21 cellular contexts compared by ENCODE assay signal in genomic region chr6:13769034-13769654, GRCh38.
"Had no signal": no experiment of that assay in that cellular context is flagged by ENCODE, and none has a peak within 500 bp of the region (broad histone marks: within the 10 kb centered on the region; RNA-seq: fewer than 3 reads in every experiment).

No MANE protein-coding gene starts in this region.

- H3K9me3 Mint-ChIP-seq: activated naive CD4-positive, alpha-beta T cell treated with anti-CD3 and anti-CD28 coated beads, Interleukin-2, amount 10 ng/mL, durations not matched to agents 7 days and 5 days; activated naive CD8-positive, alpha-beta T cell treated with anti-CD3 and anti-CD28 coated beads, Interleukin-2, amount 50 U/mL, for 24 hours; effector memory CD8-positive, alpha-beta T cell; naive thymus-derived CD4-positive, alpha-beta T cell; stimulated activated naive B cell treated with anti-CD40 and anti-IgM and Interleukin-4, amounts not matched to agents 10 μg/mL and 1 μg/mL and 100 μg/mL, for 72 hours had no signal

- H3K9me3 ChIP-seq: gastroesophageal sphincter, psoas muscle, upper lobe of left lung, vagina had no signal

- H2AFZ ChIP-seq: parathyroid adenoma had no signal

- H3K27ac Mint-ChIP-seq: activated CD4-positive, alpha-beta memory T cell treated with anti-CD3 and anti-CD28 coated beads for 36 hours; activated naive CD8-positive, alpha-beta T cell treated with anti-CD3 and anti-CD28 coated beads, Interleukin-2, amount 50 U/mL, for 24 hours; activated T-cell treated with anti-CD3 and anti-CD28 coated beads, Interleukin-2, amount 50 U/mL, for 24 hours; effector memory CD8-positive, alpha-beta T cell; naive thymus-derived CD4-positive, alpha-beta T cell; stimulated activated naive B cell treated with anti-CD40 and anti-IgM and Interleukin-4, amounts not matched to agents 10 μg/mL and 1 μg/mL and 100 μg/mL, for 72 hours had no signal

- H3K36me3 Mint-ChIP-seq: activated CD4-positive, alpha-beta memory T cell treated with anti-CD3 and anti-CD28 coated beads for 36 hours; activated naive CD4-positive, alpha-beta T cell treated with anti-CD3 and anti-CD28 coated beads, Interleukin-2, amount 10 ng/mL, durations not matched to agents 7 days and 5 days; naive thymus-derived CD4-positive, alpha-beta T cell had no signal

- DNase-seq: activated CD4-positive, alpha-beta T cell treated with anti-CD3 and anti-CD28 coated beads for 4 hours; activated gamma-delta T cell; amygdala; cortex of kidney; effector memory CD8-positive, alpha-beta T cell; head of caudate nucleus; hippocampal formation; midbrain; naive thymus-derived CD4-positive, alpha-beta T cell; nucleus accumbens; psoas muscle; stimulated activated naive B cell treated with anti-CD40 and anti-IgM and Interleukin-4, amounts not matched to agents 10 μg/mL and 1 μg/mL and 100 μg/mL, for 72 hours had no signal

- H3K27me3 ChIP-seq: gastroesophageal sphincter, upper lobe of left lung, vagina had no signal

- H3K36me3 ChIP-seq: gastroesophageal sphincter, upper lobe of left lung, vagina had no signal

- H3K27ac ChIP-seq: gastroesophageal sphincter, parathyroid adenoma, psoas muscle, upper lobe of left lung, vagina had no signal

- ATAC-seq: activated naive CD8-positive, alpha-beta T cell treated with anti-CD3 and anti-CD28 coated beads, Interleukin-2, amount 50 U/mL, for 24 hours; effector memory CD8-positive, alpha-beta T cell; gastroesophageal sphincter; left colon; naive thymus-derived CD4-positive, alpha-beta T cell; stimulated activated naive B cell treated with anti-CD40 and anti-IgM and Interleukin-4, amounts not matched to agents 10 μg/mL and 1 μg/mL and 100 μg/mL, for 72 hours had no signal

- H3K4me3 ChIP-seq: gastroesophageal sphincter, psoas muscle, upper lobe of left lung, vagina had no signal

- H3K4me1 ChIP-seq: parathyroid adenoma had no signal

- H3K4me3 Mint-ChIP-seq: activated CD4-positive, alpha-beta memory T cell treated with anti-CD3 and anti-CD28 coated beads for 36 hours; activated naive CD4-positive, alpha-beta T cell treated with anti-CD3 and anti-CD28 coated beads, Interleukin-2, amount 10 ng/mL, durations not matched to agents 7 days and 5 days; activated naive CD8-positive, alpha-beta T cell treated with anti-CD3 and anti-CD28 coated beads, Interleukin-2, amount 50 U/mL, for 24 hours; activated T-cell treated with anti-CD3 and anti-CD28 coated beads, Interleukin-2, amount 50 U/mL, for 24 hours; effector memory CD8-positive, alpha-beta T cell; stimulated activated naive B cell treated with anti-CD40 and anti-IgM and Interleukin-4, amounts not matched to agents 10 μg/mL and 1 μg/mL and 100 μg/mL, for 72 hours had no signal

- H3K9ac ChIP-seq: parathyroid adenoma had no signal

- H3K27me3 Mint-ChIP-seq: activated CD4-positive, alpha-beta memory T cell treated with anti-CD3 and anti-CD28 coated beads for 36 hours; activated naive CD8-positive, alpha-beta T cell treated with anti-CD3 and anti-CD28 coated beads, Interleukin-2, amount 50 U/mL, for 24 hours; effector memory CD8-positive, alpha-beta T cell; stimulated activated naive B cell treated with anti-CD40 and anti-IgM and Interleukin-4, amounts not matched to agents 10 μg/mL and 1 μg/mL and 100 μg/mL, for 72 hours had no signal
